In genomic region chr14:69045857-69046351, GRCh38 we compare ENCODE assay signal across 11 cellular contexts.
DNase-seq lines count a peak whose midpoint lies in the region; TF ChIP-seq lines count a peak whose summit lies in the region.
"Had no signal": no experiment of that assay in that cellular context is flagged by ENCODE, and none has a peak within 500 bp of the region (broad histone marks: within the 10 kb centered on the region; RNA-seq: fewer than 3 reads in every experiment).

No MANE protein-coding gene starts in this region.

- intact Hi-C loops in transverse colon (cut with DNase I; ENCODE audit: low total_unique reads), result loop anchor here (10.0 kb wide), 1 partner anchor 61 kb away; no protein-coding TSS in a partner anchor

- TF ChIP-seq EP300 in transverse colon (IDR thresholded peaks at IDR 0.05; ENCODE audit: low read depth), result no peak

- peaks cover 17 to 21% of the 10 kb centered on the region in 2 donors for H3K4me1 ChIP-seq in esophagus (ENCODE audit: control insufficient read depth in 2 of 2, insufficient read depth in 2 of 2, low read length in 1 of 2)
- peaks cover 45 to 65% of the 10 kb centered on the region in 2 donors for H3K4me1 ChIP-seq in muscle layer of duodenum (ENCODE audit: control insufficient read depth in 1 of 2, insufficient read depth in 2 of 2, low read length in 2 of 2)
- peaks cover 26 to 65% (median 55%) of the 10 kb centered on the region in 4 donors for H3K4me1 ChIP-seq in transverse colon

- no peak for TF ChIP-seq CTCF in transverse colon (IDR thresholded peaks at IDR 0.05)

- H3K27me3 ChIP-seq in esophagus (ENCODE audit: control insufficient read depth in 1 of 2, insufficient read depth in 2 of 2, low read length in 2 of 2), result no peaks in the 10 kb centered on the region
- no peaks in the 10 kb centered on the region for H3K27me3 ChIP-seq in muscle layer of duodenum (ENCODE audit: low read depth, low read length)
- H3K27me3 ChIP-seq in transverse colon, result no peaks in the 10 kb centered on the region
- H3K27me3 ChIP-seq: SJSA1 had no signal

- peak; percentile 23 for DNase-seq in NCI-H82 (lab: John Stamatoyannopoulos, UW)
- no peak for DNase-seq in NCI-H82 treated with DMSO at 0.1 percent for 48 hours (lab: John Stamatoyannopoulos, UW; ENCODE audit: unreplicated experiment)
- no peak for DNase-seq in transverse colon
- DNase-seq in NCI-H1048 (lab: John Stamatoyannopoulos, UW), result no peak
- DNase-seq in GM19240 (ENCODE audit: insufficient read length, low spot score), result no peak
- no peak for DNase-seq in HuH-7.5 (ENCODE audit: low spot score)
- DNase-seq: effector CD4-positive, alpha-beta T cell; NCI-H1417 treated with DMSO at 0.1 percent for 48 hours had no signal

- H3K36me3 ChIP-seq in esophagus (ENCODE audit: control insufficient read depth in 2 of 2, insufficient read depth in 2 of 2, low read length in 1 of 2) (no peaks in the 10 kb centered on the region), muscle layer of duodenum (ENCODE audit: control insufficient read depth in 1 of 2, insufficient read depth in 2 of 2, low read length in 2 of 2) (peaks cover 0 to 4% of the 10 kb centered on the region in 2 donors), transverse colon (no peaks in the 10 kb centered on the region)

- no peak overlapping the region for H3K4me3 ChIP-seq in esophagus (ENCODE audit: low read depth in 1 of 2, low read length in 2 of 2)
- no peak overlapping the region for H3K4me3 ChIP-seq in muscle layer of duodenum (ENCODE audit: low read depth in 1 of 2, low read length in 2 of 2)
- H3K4me3 ChIP-seq in transverse colon, result no peak overlapping the region
- H3K4me3 ChIP-seq: SJSA1 had no signal

- 49 to 59% methylated on average over 6 of the region's 6 CpGs for WGBS in esophagus, 2 donors
- WGBS in transverse colon (ENCODE audit: low coverage in 1 of 2), 2 donors, result 43 to 61% methylated on average over 1 to 6 of the region's 6 CpGs

- no peak for TF ChIP-seq POLR2A in transverse colon (IDR thresholded peaks at IDR 0.05)

- H3K9me3 ChIP-seq in esophagus (ENCODE audit: control insufficient read depth in 2 of 2, insufficient read depth in 1 of 2, low read depth in 1 of 2, low read length in 1 of 2) (no peaks in the 10 kb centered on the region), muscle layer of duodenum (ENCODE audit: control insufficient read depth in 1 of 2, low read length in 2 of 2) (no peaks in the 10 kb centered on the region), transverse colon (no peaks in the 10 kb centered on the region)
- H3K9me3 ChIP-seq: SJSA1 had no signal

- in situ Hi-C loops in transverse colon (cut with MboI; ENCODE audit: low pct_ligation_motif_present in 1 of 4, low pct_unique_long_range_greater_than_20kb in 1 of 4, low sequenced_read_pairs in 3 of 4), result no loop called here

- peak overlapping the region; percentile 51 to 73 for H3K27ac ChIP-seq in esophagus (ENCODE audit: low read depth in 2 of 2, low read length in 1 of 2)
- H3K27ac ChIP-seq in muscle layer of duodenum (ENCODE audit: low read length), result peak overlapping the region; percentile 64
- H3K27ac ChIP-seq in transverse colon, result peak overlapping the region; percentile 52 to 72 (median 69)
- H3K27ac ChIP-seq: SJSA1 had no signal
